In genomic region chr20:23361108-23361650, GRCh38 we compare ENCODE assay signal across 1 cellular context.
TF ChIP-seq lines count a peak whose summit lies in the region.

No MANE protein-coding gene starts in this region.

TF ChIP-seq in GM12878, 131 proteins besides CTCF, POLR2A, EP300 and RAD21 (continued from another document):
- TF ChIP-seq CEBPZ (IDR thresholded peaks at IDR 0.05; ENCODE audit: low read depth, low read length) (no peak), NFIC (IDR thresholded peaks at IDR 0.05; ENCODE audit: low read depth, low read length) (no peak), ZNF217 (IDR thresholded peaks at IDR 0.05) (0 out of 2 replicates have a peak, but pooled peaks have one; percentile 16), EZH2 (IDR thresholded peaks at IDR 0.05; ENCODE audit: borderline replicate concordance, control insufficient read depth, low read depth, low read length) (no peak), SREBF2 (IDR thresholded peaks at IDR 0.05; ENCODE audit: low read length) (no peak), ZBTB40 (IDR thresholded peaks at IDR 0.05; ENCODE audit: borderline replicate concordance) (no peak), ASH2L (IDR thresholded peaks at IDR 0.05; ENCODE audit: borderline replicate concordance, low read depth) (no peak), BCL3 (IDR thresholded peaks at IDR 0.05; ENCODE audit: borderline replicate concordance, insufficient read depth, low read depth, low read length, poor library complexity, severe bottlenecking) (peak; percentile 19), E2F4 (IDR thresholded peaks at IDR 0.05; ENCODE audit: low read depth, low read length) (no peak)
